In genomic region chr11:12762696-12763324, GRCh38 we compare ENCODE assay signal across 18 cellular contexts.
DNase-seq lines count a peak whose midpoint lies in the region; FAIRE-seq and TF ChIP-seq lines count a peak whose summit lies in the region.
"Had no signal": no experiment of that assay in that cellular context is flagged by ENCODE, and none has a peak within 500 bp of the region (broad histone marks: within the 10 kb centered on the region; RNA-seq: fewer than 3 reads in every experiment).

No MANE protein-coding gene starts in this region.

- peak overlapping the region; percentile 28 for H3K27ac Mint-ChIP-seq in osteocyte (ENCODE audit: unreplicated experiment)
- H3K27ac Mint-ChIP-seq: activated CD4-positive, alpha-beta memory T cell treated with anti-CD3 and anti-CD28 coated beads, Interleukin-2, amount 10 ng/mL, durations not matched to agents 7 days and 5 days; activated naive CD8-positive, alpha-beta T cell; activated T-cell treated with anti-CD3 and anti-CD28 coated beads, Interleukin-2, amount 50 U/mL, for 72 hours had no signal

- peaks cover 0 to 10% of the 10 kb centered on the region in 2 donors for H3K36me3 ChIP-seq in ascending aorta

- TF ChIP-seq CTCF in osteocyte (IDR thresholded peaks at IDR 0.05) (no peak), ascending aorta (IDR thresholded peaks at IDR 0.05) (no peak)

- H3K36me3 Mint-ChIP-seq in osteocyte (ENCODE audit: unreplicated experiment) = peaks cover 16% of the 10 kb centered on the region
- H3K36me3 Mint-ChIP-seq: activated naive CD8-positive, alpha-beta T cell had no signal

- intact Hi-C loops in ascending aorta (cut with DNase I) = no loop called here

- peaks cover 0 to 3% of the 10 kb centered on the region in 2 donors for H3K4me1 ChIP-seq in ascending aorta
- H3K4me1 ChIP-seq: suprapubic skin had no signal

- no peaks in the 10 kb centered on the region for H3K27me3 ChIP-seq in ascending aorta
- H3K27me3 ChIP-seq: suprapubic skin had no signal

- H3K4me3 Mint-ChIP-seq in osteocyte (ENCODE audit: unreplicated experiment) = no peak overlapping the region
- H3K4me3 Mint-ChIP-seq: activated CD4-positive, alpha-beta memory T cell treated with anti-CD3 and anti-CD28 coated beads, Interleukin-2, amount 10 ng/mL, durations not matched to agents 7 days and 5 days; activated naive CD8-positive, alpha-beta T cell; activated T-cell treated with anti-CD3 and anti-CD28 coated beads, Interleukin-2, amount 50 U/mL, for 72 hours had no signal

- H3K9me3 ChIP-seq in ascending aorta = no peaks in the 10 kb centered on the region
- H3K9me3 ChIP-seq: Caco-2, suprapubic skin had no signal

- H3K4me3 ChIP-seq in ascending aorta = no peak overlapping the region
- H3K4me3 ChIP-seq: skin epidermis, suprapubic skin had no signal

- H3K9me3 Mint-ChIP-seq in osteocyte (ENCODE audit: unreplicated experiment) = no peaks in the 10 kb centered on the region
- H3K9me3 Mint-ChIP-seq: activated CD4-positive, alpha-beta memory T cell treated with anti-CD3 and anti-CD28 coated beads, Interleukin-2, amount 10 ng/mL, durations not matched to agents 7 days and 5 days; activated T-cell treated with anti-CD3 and anti-CD28 coated beads, Interleukin-2, amount 50 U/mL, for 72 hours had no signal

- H3K4me1 Mint-ChIP-seq in osteocyte (ENCODE audit: unreplicated experiment) = peaks cover 57% of the 10 kb centered on the region
- H3K4me1 Mint-ChIP-seq: activated CD4-positive, alpha-beta memory T cell treated with anti-CD3 and anti-CD28 coated beads, Interleukin-2, amount 10 ng/mL, durations not matched to agents 7 days and 5 days had no signal

- FAIRE-seq in HTR-8/SVneo (lab: Jason Lieb, UNC) = no peak
- FAIRE-seq: GM12892 had no signal

- no peaks in the 10 kb centered on the region for H3K27me3 Mint-ChIP-seq in osteocyte (ENCODE audit: unreplicated experiment)

- DNase-seq in DMS79 (lab: John Stamatoyannopoulos, UW) = peak; percentile 18
- peak; percentile 75 for DNase-seq in NCI-H2029 (lab: John Stamatoyannopoulos, UW)
- DNase-seq in NCI-H774 (lab: John Stamatoyannopoulos, UW) = peak; percentile 77
- no peak for DNase-seq in osteocyte (ENCODE audit: extremely low spot score, unreplicated experiment)
- no peak for DNase-seq in stimulated activated CD4-positive, alpha-beta T cell treated with anti-CD3 and anti-CD28 coated beads, Interleukin-15, amount 100 ng/mL, for 24 hours
- no peak for DNase-seq in HTR-8/SVneo (ENCODE audit: insufficient read length, low spot score)
- DNase-seq in ascending aorta (ENCODE audit: low spot score in 2 of 2) = no peak
- no peak for DNase-seq in SKM-1 treated with dmso at 0.1 percent for 144 hours (lab: John Stamatoyannopoulos, UW; ENCODE audit: unreplicated experiment)
- DNase-seq: activated CD4-positive, alpha-beta memory T cell treated with anti-CD3 and anti-CD28 coated beads, Interleukin-2, amount 10 ng/mL, durations not matched to agents 7 days and 5 days; activated T-cell treated with anti-CD3 and anti-CD28 coated beads, Interleukin-2, amount 50 U/mL, for 72 hours; Caco-2; erythroblast; T-helper 1 cell had no signal

- H3K27ac ChIP-seq in ascending aorta = no peak overlapping the region
- H3K27ac ChIP-seq: parathyroid adenoma, skin epidermis, suprapubic skin had no signal

Comparison
In these comparisons a context has a peak if more than half of its experiments do, and no peak if none do; other contexts are left out.
1. DNase-seq: peak in DMS79 (single experiment), NCI-H2029 (single experiment) and NCI-H774 (single experiment); none in osteocyte (single experiment), stimulated activated CD4-positive, alpha-beta T cell treated with anti-CD3 and anti-CD28 coated beads, Interleukin-15, amount 100 ng/mL, for 24 hours (single experiment), HTR-8/SVneo (single experiment), ascending aorta (0 of 2) and SKM-1 treated with dmso at 0.1 percent for 144 hours (single experiment).